In genomic region chr3:44343421-44343820, GRCh38 we compare ENCODE assay signal across 27 cellular contexts.
"Had no signal": no experiment of that assay in that cellular context is flagged by ENCODE, and none has a peak within 500 bp of the region (broad histone marks: within the 10 kb centered on the region; RNA-seq: fewer than 3 reads in every experiment).

No MANE protein-coding gene starts in this region.

- H3K4me3 ChIP-seq: ovary, psoas muscle, right lobe of liver, sigmoid colon, skin epidermis, suprapubic skin, testis, tibial artery, transverse colon, upper lobe of right lung, uterus had no signal

- H3K4me1 ChIP-seq: parathyroid adenoma had no signal

- H3K9ac ChIP-seq: parathyroid adenoma had no signal

- H2AFZ ChIP-seq: parathyroid adenoma had no signal

- H3K27ac ChIP-seq: ovary, parathyroid adenoma, psoas muscle, right lobe of liver, skin epidermis, suprapubic skin, testis, upper lobe of right lung, uterus had no signal

- H3K27me3 ChIP-seq: ovary, right lobe of liver, sigmoid colon, suprapubic skin, testis, tibial artery, transverse colon, upper lobe of right lung, uterus had no signal

- DNase-seq: naive B cell; naive thymus-derived CD8-positive, alpha-beta T cell; nephron progenitor cell; occipital lobe; ovary; posterior cingulate gyrus; psoas muscle; right cardiac atrium; right lobe of liver; sigmoid colon; stimulated activated CD4-positive, alpha-beta T cell treated with anti-CD3 and anti-CD28 coated beads, Interleukin-12 subunit alpha, Interleukin-12 subunit beta, amount 100 ng/mL, for 4 hours; stimulated activated CD4-positive, alpha-beta T cell treated with anti-CD3 and anti-CD28 coated beads, Interleukin-1b, Interleukin-23, amount 100 ng/mL, for 48 hours; stimulated activated CD4-positive, alpha-beta T cell treated with anti-CD3 and anti-CD28 coated beads, Interleukin-4, amount 100 ng/mL, for 1 hour; stimulated activated CD4-positive, alpha-beta T cell treated with anti-CD3 and anti-CD28 coated beads, Interleukin-4, amount 100 ng/mL, for 4 hours; stimulated activated CD8-positive, alpha-beta memory T cell treated with anti-CD3 and anti-CD28 coated beads, Interleukin-4, amount 100 ng/mL, for 48 hours; stimulated activated naive CD4-positive, alpha-beta T cell; stimulated activated naive CD8-positive, alpha-beta T cell treated with anti-CD3 and anti-CD28 coated beads, Interleukin-15, amount 100 ng/mL, for 72 hours; stimulated activated naive CD8-positive, alpha-beta T cell treated with anti-CD3 and anti-CD28 coated beads, Interleukin-15, Interleukin-2, amounts not matched to agents 100 U/mL and 50 U/mL, for 24 hours; substantia nigra; testis; tibial artery; transverse colon; upper lobe of right lung; uterus had no signal

- H3K9me3 ChIP-seq: ovary, psoas muscle, right lobe of liver, sigmoid colon, suprapubic skin, testis, tibial artery, transverse colon, upper lobe of right lung, uterus had no signal

- H3K36me3 ChIP-seq: ovary, right lobe of liver, sigmoid colon, suprapubic skin, tibial artery, transverse colon, upper lobe of right lung, uterus had no signal
